In genomic region chr4:116358633-116359222, GRCh38 we compare ENCODE assay signal across 8 cellular contexts.
A peak's percentile ranks its signal among the peaks of the same experiment; 100 is the strongest.
DNase-seq lines count a peak whose midpoint lies in the region; ATAC-seq and TF ChIP-seq lines count a peak whose summit lies in the region.

No MANE protein-coding gene starts in this region.

- H3K36me3 ChIP-seq in cardiac muscle cell (no peaks in the 10 kb centered on the region), PC-3 (ENCODE audit: low read depth, low read length) (no peaks in the 10 kb centered on the region)

- H3K9me3 ChIP-seq in cardiac muscle cell (ENCODE audit: low read depth) (no peaks in the 10 kb centered on the region), PC-3 (ENCODE audit: low read length) (no peaks in the 10 kb centered on the region)

- no peaks in the 10 kb centered on the region for H3K9me2 ChIP-seq in PC-3 (replicated peaks; ENCODE audit: low read length)

- no peak for TF ChIP-seq POLR2A in lower leg skin (IDR thresholded peaks at IDR 0.05)

- no peak overlapping the region for H2AFZ ChIP-seq in PC-3 (ENCODE audit: low read length)

- no peaks in the 10 kb centered on the region for H4K20me1 ChIP-seq in PC-3 (ENCODE audit: low read length)

- H3K4me3 ChIP-seq in cardiac muscle cell (no peak overlapping the region), PC-3 (ENCODE audit: low read length) (no peak overlapping the region), lower leg skin (ENCODE audit: low read depth, poor library complexity, severe bottlenecking) (no peak overlapping the region)

- 41 to 43% methylated on average over 11 of the region's 11 CpGs for WGBS in lower leg skin, 2 donors

- peak; percentile 56 for TF ChIP-seq CTCF in cardiac muscle cell (IDR thresholded peaks at IDR 0.05; ENCODE audit: low read depth, low read length)
- TF ChIP-seq CTCF in PC-3 (conservative IDR thresholded peaks at IDR 0.05; ENCODE audit: low read depth, low read length) = peak; percentile 66
- TF ChIP-seq CTCF in lower leg skin (IDR thresholded peaks at IDR 0.05) = no peak

- H3K4me1 ChIP-seq in cardiac muscle cell (ENCODE audit: low read depth) = no peaks in the 10 kb centered on the region
- no peaks in the 10 kb centered on the region for H3K4me1 ChIP-seq in PC-3 (ENCODE audit: insufficient read depth, low read length)

- CTCF ChIA-PET in PC-3 (lab: Charles Lee) = interaction anchor here (0.5 kb wide), 1 partner anchor 776 kb away, joined by 4 read pairs; no protein-coding TSS in a partner anchor

- POLR2A ChIA-PET in PC-3 (lab: Charles Lee; ENCODE audit: unreplicated experiment) = no interaction called here

- H3F3A ChIP-seq in PC-3 (ENCODE audit: low read length, unreplicated experiment) = no peaks in the 10 kb centered on the region

- BruUV-seq in PC-3 (replicated peaks; lab: Mats Ljungman, UMichigan) = no TSS peak

- no peak overlapping the region for H3K9ac ChIP-seq in PC-3 (ENCODE audit: low read length)

- H3K4me2 ChIP-seq in PC-3 (ENCODE audit: low read length) = no peak overlapping the region

- H3K27ac ChIP-seq in cardiac muscle cell (no peak overlapping the region), PC-3 (ENCODE audit: low read length) (no peak overlapping the region)

- peak; percentile 65 to 72 for DNase-seq in cardiac muscle cell (ENCODE audit: low read depth in 1 of 2, low spot score in 1 of 2)
- DNase-seq in Right ventricle myocardium superior = no peak
- peak; percentile 90 for DNase-seq in HT-29 (ENCODE audit: low spot score)
- DNase-seq in PC-3 = peak; percentile 94
- DNase-seq in cerebellar cortex (ENCODE audit: low spot score) = peak; percentile 46
- DNase-seq in lower leg skin (ENCODE audit: low spot score in 2 of 2) = peak; percentile 68 to 83
- DNase-seq in midbrain (lab: John Stamatoyannopoulos, UW) = no peak

- H3K79me2 ChIP-seq in PC-3 (ENCODE audit: low read length) = no peaks in the 10 kb centered on the region

- intact Hi-C loops in Right ventricle myocardium superior (cut with DNase I) (no loop called here), PC-3 (cut with micrococcal nuclease) (loop anchor here (1.0 to 2.0 kb wide), 2 partner anchors 345 to 776 kb away; no protein-coding TSS in a partner anchor), lower leg skin (cut with DNase I; ENCODE audit: low total_unique reads) (loop anchor here (5.0 kb wide), 1 partner anchor 1744 kb away; no protein-coding TSS in a partner anchor)

- no peak for ATAC-seq in Right ventricle myocardium superior (ENCODE audit: poor library complexity)
- peak; percentile 96 for ATAC-seq in GM21786 (IDR thresholded peaks at IDR 0.05; ENCODE audit: unreplicated experiment)
- ATAC-seq in PC-3 = peak; percentile 94

- no peaks in the 10 kb centered on the region for H3K27me3 ChIP-seq in cardiac muscle cell
- H3K27me3 ChIP-seq in PC-3 (ENCODE audit: low read length) = no peaks in the 10 kb centered on the region

Comparison
In these comparisons a context has a peak if more than half of its experiments do, and no peak if none do; other contexts are left out.
1. DNase-seq: peak in cardiac muscle cell (2 of 2), HT-29 (single experiment), PC-3 (single experiment), cerebellar cortex (single experiment) and lower leg skin (2 of 2); none in Right ventricle myocardium superior (single experiment) and midbrain (single experiment).
2. CTCF ChIP-seq: peak in cardiac muscle cell (single experiment) and PC-3 (single experiment); none in lower leg skin (0 of 3).